ENCODE assay signal across 1 cellular context in genomic region chr2:36534275-36534799, GRCh38.
TF ChIP-seq lines count a peak whose summit lies in the region.

No MANE protein-coding gene starts in this region.

TF ChIP-seq in endothelial cell of umbilical vein, 7 proteins besides CTCF, POLR2A, EP300 and RAD21:
- TF ChIP-seq FOS (IDR thresholded peaks at IDR 0.05; ENCODE audit: borderline replicate concordance, insufficient read depth, low read length) (no peak), POLR2AphosphoS5 (IDR thresholded peaks at IDR 0.05; ENCODE audit: insufficient read depth, low read depth, low read length) (no peak), MAX (IDR thresholded peaks at IDR 0.05; ENCODE audit: insufficient read depth, insufficient read length) (no peak)
